Comparison of ENCODE assay signal across 16 cellular contexts in the genomic region with DNA sequence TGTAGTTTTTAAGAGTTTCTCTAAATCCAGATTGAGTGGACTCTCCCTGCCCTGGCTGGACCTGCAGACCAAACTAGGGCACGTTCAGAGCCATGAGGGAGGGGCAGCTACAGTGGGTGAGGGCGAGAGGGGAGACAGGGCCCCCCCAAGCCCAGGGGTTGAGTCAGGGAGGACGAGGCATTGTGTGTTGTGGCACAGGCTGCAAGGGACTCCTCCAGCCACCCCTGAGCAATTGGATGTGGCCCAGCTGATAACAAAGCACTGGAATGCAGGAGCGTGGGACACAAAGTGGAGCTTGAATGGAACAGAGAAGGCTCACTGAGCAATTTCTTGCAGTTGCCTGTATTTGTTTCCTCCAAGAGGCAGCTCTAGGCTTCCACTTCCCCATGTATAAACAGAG. TPM values are rescaled to one million over a fixed set of nuclear protein-coding genes. Genes with fewer than 3 reads are reported as not detected.
DNase-seq lines count a peak whose midpoint lies in the region; ATAC-seq, FAIRE-seq and TF ChIP-seq lines count a peak whose summit lies in the region.
"Had no signal": no experiment of that assay in that cellular context is flagged by ENCODE, and none has a peak within 500 bp of the region (broad histone marks: within the 10 kb centered on the region; RNA-seq: fewer than 3 reads in every experiment).

No MANE protein-coding gene starts in this region.

- H4K20me1 ChIP-seq in astrocyte (ENCODE audit: insufficient read depth, low read length): peaks cover 82% of the 10 kb centered on the region

- peaks cover 15% of the 10 kb centered on the region for H3K79me1 ChIP-seq in neuronal stem cell (ENCODE audit: low read depth, low read length)

- H2BK15ac ChIP-seq in neuronal stem cell (ENCODE audit: low read length): no peak overlapping the region

- 25 to 100% methylated on average over 1 to 2 of the region's 4 CpGs for WGBS in gastroesophageal sphincter (ENCODE audit: low coverage in 1 of 2), 2 donors
- WGBS in neuronal stem cell (ENCODE audit: extremely low coverage in 2 of 2, insufficient read length in 2 of 2, insufficient replicate concordance in 1 of 2), 2 donors: no CpG with 5 or more reads among the region's 4 CpGs
- 33 to 49% methylated on average over 4 of the region's 4 CpGs for WGBS in tibial nerve, 2 donors

- H3K9me3 ChIP-seq in astrocyte (ENCODE audit: insufficient read depth, low read depth, low read length) (no peaks in the 10 kb centered on the region), gastroesophageal sphincter (no peaks in the 10 kb centered on the region), neuronal stem cell (replicated peaks in 1 of 2; ENCODE audit: control insufficient read depth in 2 of 2, insufficient read depth in 1 of 2, low read depth in 1 of 2, low read length in 2 of 2) (no peaks in the 10 kb centered on the region), tibial nerve (no peaks in the 10 kb centered on the region)
- H3K9me3 ChIP-seq: mucosa of descending colon had no signal

- H3K9me3 Mint-ChIP-seq in astrocyte (ENCODE audit: unreplicated experiment): no peaks in the 10 kb centered on the region
- H3K9me3 Mint-ChIP-seq: activated CD4-positive, alpha-beta memory T cell treated with anti-CD3 and anti-CD28 coated beads, Interleukin-2, amount 10 ng/mL, durations not matched to agents 7 days and 5 days; activated naive CD4-positive, alpha-beta T cell treated with anti-CD3 and anti-CD28 coated beads, Interleukin-2, amount 50 U/mL, for 24 hours; activated T-cell treated with anti-CD3 and anti-CD28 coated beads, Interleukin-2, amount 50 U/mL, for 4 hours had no signal

- no peak overlapping the region for H2BK5ac ChIP-seq in neuronal stem cell (ENCODE audit: low read length)

- H3K36me3 ChIP-seq in astrocyte (ENCODE audit: insufficient read depth, low read length) (peaks cover 45% of the 10 kb centered on the region), gastroesophageal sphincter (peaks cover 0 to 73% of the 10 kb centered on the region in 2 donors), neuronal stem cell (replicated peaks in 1 of 2; ENCODE audit: control insufficient read depth in 2 of 2, insufficient read depth in 2 of 2, low read length in 2 of 2) (peaks cover 47 to 92% of the 10 kb centered on the region in 2 donors), tibial nerve (peaks cover 0 to 68% (median 23%) of the 10 kb centered on the region in 3 donors)

- H3K27me3 Mint-ChIP-seq in astrocyte (ENCODE audit: low read depth, unreplicated experiment): no peaks in the 10 kb centered on the region
- H3K27me3 Mint-ChIP-seq: activated CD4-positive, alpha-beta memory T cell treated with anti-CD3 and anti-CD28 coated beads, Interleukin-2, amount 10 ng/mL, durations not matched to agents 7 days and 5 days; activated naive CD4-positive, alpha-beta T cell treated with anti-CD3 and anti-CD28 coated beads, Interleukin-2, amount 50 U/mL, for 24 hours had no signal

- no peak overlapping the region for H3K14ac ChIP-seq in neuronal stem cell (ENCODE audit: low read length)

- no peak for FAIRE-seq in astrocyte (lab: Jason Lieb, UNC)

- peaks cover 41% of the 10 kb centered on the region for H3K4me1 Mint-ChIP-seq in astrocyte (ENCODE audit: low read depth, unreplicated experiment)

- H3K4me3 ChIP-seq in astrocyte (ENCODE audit: insufficient read depth, low read depth, low read length) (no peak overlapping the region), gastroesophageal sphincter (no peak overlapping the region), neuronal stem cell (ENCODE audit: low read length in 2 of 2) (no peak overlapping the region), tibial nerve (no peak overlapping the region)
- H3K4me3 ChIP-seq: mucosa of descending colon had no signal

- H2BK120ac ChIP-seq in neuronal stem cell (ENCODE audit: low read depth, low read length): no peak overlapping the region

- no peak overlapping the region for H2BK12ac ChIP-seq in neuronal stem cell (ENCODE audit: low read length)

- TF ChIP-seq POLR2A in gastroesophageal sphincter (IDR thresholded peaks at IDR 0.05) (no peak), tibial nerve (IDR thresholded peaks at IDR 0.05) (no peak)

- H3K18ac ChIP-seq in neuronal stem cell (ENCODE audit: low read length): no peak overlapping the region

- no peak overlapping the region for H3K23ac ChIP-seq in neuronal stem cell (ENCODE audit: low read depth, low read length, poor library complexity)

- H3K9ac ChIP-seq in astrocyte (ENCODE audit: low read length) (peak overlapping the region; percentile 8), neuronal stem cell (ENCODE audit: low read depth, low read length, poor library complexity) (no peak overlapping the region)

- peak; percentile 59 for DNase-seq in astrocyte (ENCODE audit: low read depth)
- peak; percentile 70 for DNase-seq in neuronal stem cell (ENCODE audit: low spot score)
- no peak for DNase-seq in tibial nerve (ENCODE audit: low spot score in 2 of 2)
- no peak for DNase-seq in NCI-H748 (lab: John Stamatoyannopoulos, UW; ENCODE audit: unreplicated experiment)
- DNase-seq: activated CD4-positive, alpha-beta memory T cell treated with anti-CD3 and anti-CD28 coated beads, Interleukin-2, amount 10 ng/mL, durations not matched to agents 7 days and 5 days; activated T-cell treated with anti-CD3 and anti-CD28 coated beads, Interleukin-2, amount 50 U/mL, for 4 hours; caudate nucleus; HCEC 1CT; NCI-H1436; NCI-H2227 treated with DMSO at 0.1 percent for 48 hours; stimulated activated CD4-positive, alpha-beta T cell treated with anti-CD3 and anti-CD28 coated beads, Interleukin-4, amount 100 ng/mL, for 24 hours had no signal

- H3K4me1 ChIP-seq in astrocyte (ENCODE audit: insufficient read depth, low read length) (peaks cover 52% of the 10 kb centered on the region), gastroesophageal sphincter (peaks cover 0 to 43% (median 15%) of the 10 kb centered on the region in 3 donors), neuronal stem cell (ENCODE audit: control insufficient read depth in 2 of 2, insufficient read depth in 1 of 2, low read depth in 1 of 2, low read length in 2 of 2) (peaks cover 8 to 33% of the 10 kb centered on the region in 2 donors), tibial nerve (peaks cover 0 to 50% (median 17%) of the 10 kb centered on the region in 4 donors)

- no peak overlapping the region for H2AK5ac ChIP-seq in neuronal stem cell (ENCODE audit: low read depth, low read length)

- H3K79me2 ChIP-seq in astrocyte (ENCODE audit: insufficient read depth, low read length): peaks cover 92% of the 10 kb centered on the region

- H3K36me3 Mint-ChIP-seq in astrocyte (ENCODE audit: low read depth, unreplicated experiment): peaks cover 26% of the 10 kb centered on the region

- H3K27ac ChIP-seq in astrocyte (ENCODE audit: low read depth, low read length): peak overlapping the region; percentile 28
- peak overlapping the region in 3 of 4 donors; percentile 37 to 81 (median 76) for H3K27ac ChIP-seq in gastroesophageal sphincter
- H3K27ac ChIP-seq in neuronal stem cell (replicated peaks; ENCODE audit: low read length): peak overlapping the region; percentile 59
- H3K27ac ChIP-seq in tibial nerve: peak overlapping the region in 3 of 4 donors; percentile 15 to 77 (median 71)

- TF ChIP-seq CTCF in astrocyte (IDR thresholded peaks at IDR 0.05; ENCODE audit: insufficient read depth, low read depth, low read length) (no peak), gastroesophageal sphincter (IDR thresholded peaks at IDR 0.05) (no peak), tibial nerve (IDR thresholded peaks at IDR 0.05) (no peak)

- H4K91ac ChIP-seq in neuronal stem cell (ENCODE audit: low read depth, low read length, poor library complexity): no peak overlapping the region

- no peak for TF ChIP-seq EP300 in gastroesophageal sphincter (IDR thresholded peaks at IDR 0.05)
- TF ChIP-seq EP300 in tibial nerve (IDR thresholded peaks at IDR 0.05): peak in 1 of 2 donors; percentile 11

- H3K4me2 ChIP-seq in astrocyte (ENCODE audit: low read length): peak overlapping the region; percentile 25
- H3K4me2 ChIP-seq in neuronal stem cell (ENCODE audit: insufficient read depth, low read length, poor library complexity, severe bottlenecking): no peak overlapping the region

- H2AFZ ChIP-seq in astrocyte (ENCODE audit: low read depth, low read length): no peak overlapping the region
- H2AFZ ChIP-seq in neuronal stem cell (ENCODE audit: low read length): no peak overlapping the region

- H3K27ac Mint-ChIP-seq in astrocyte (ENCODE audit: unreplicated experiment): no peak overlapping the region
- H3K27ac Mint-ChIP-seq: activated CD4-positive, alpha-beta memory T cell treated with anti-CD3 and anti-CD28 coated beads, Interleukin-2, amount 10 ng/mL, durations not matched to agents 7 days and 5 days; activated naive CD4-positive, alpha-beta T cell treated with anti-CD3 and anti-CD28 coated beads, Interleukin-2, amount 50 U/mL, for 24 hours had no signal

- no peak overlapping the region for H4K8ac ChIP-seq in neuronal stem cell (ENCODE audit: low read depth, low read length)

- no peak for ATAC-seq in gastroesophageal sphincter
- no peak for ATAC-seq in HG03460 (IDR thresholded peaks at IDR 0.05; ENCODE audit: unreplicated experiment)
- ATAC-seq in HG03520 (IDR thresholded peaks at IDR 0.05; ENCODE audit: unreplicated experiment): no peak
- ATAC-seq: activated T-cell treated with anti-CD3 and anti-CD28 coated beads, Interleukin-2, amount 50 U/mL, for 4 hours; mucosa of descending colon had no signal

- H3K27me3 ChIP-seq in astrocyte (ENCODE audit: insufficient read depth, low read length) (no peaks in the 10 kb centered on the region), gastroesophageal sphincter (no peaks in the 10 kb centered on the region), neuronal stem cell (ENCODE audit: control insufficient read depth in 3 of 3, insufficient read depth in 3 of 3, low read depth in 1 of 3, low read length in 3 of 3) (no peaks in the 10 kb centered on the region), tibial nerve (no peaks in the 10 kb centered on the region)

- H3K4ac ChIP-seq in neuronal stem cell (ENCODE audit: low read length): no peak overlapping the region

- H3K4me3 Mint-ChIP-seq in astrocyte (ENCODE audit: unreplicated experiment): no peak overlapping the region
- H3K4me3 Mint-ChIP-seq: activated CD4-positive, alpha-beta memory T cell treated with anti-CD3 and anti-CD28 coated beads, Interleukin-2, amount 10 ng/mL, durations not matched to agents 7 days and 5 days; activated naive CD4-positive, alpha-beta T cell treated with anti-CD3 and anti-CD28 coated beads, Interleukin-2, amount 50 U/mL, for 24 hours; activated T-cell treated with anti-CD3 and anti-CD28 coated beads, Interleukin-2, amount 50 U/mL, for 4 hours had no signal

RNA-seq across cellular contexts. Expression of a gene that starts 43.5 kb away (rescaled TPM):
- total RNA-seq in astrocyte (1,166 and 1,247 TPM in 2 replicates), gastroesophageal sphincter (1,000 to 10,000 TPM; 1,087 to 2,842 (median 1,707) TPM), tibial nerve (100 to 1,000 TPM; 140 to 245 (median 219) TPM)
- polyA plus RNA-seq in neuronal stem cell (2013, experiment 1 of 2): 136 TPM
- polyA plus RNA-seq in neuronal stem cell (2013, experiment 2 of 2): 136 TPM

Comparison
In these comparisons a context has a peak if more than half of its experiments do, and no peak if none do; other contexts are left out.
1. DNase-seq: peak in astrocyte (single experiment) and neuronal stem cell (single experiment); none in tibial nerve (0 of 2) and NCI-H748 (single experiment).
2. Peak in every context shown above with its lines, with median percentiles within 50 percentile points of each other: H3K27ac ChIP-seq.